ENCODE assay signal across 8 cellular contexts in the genomic region with DNA sequence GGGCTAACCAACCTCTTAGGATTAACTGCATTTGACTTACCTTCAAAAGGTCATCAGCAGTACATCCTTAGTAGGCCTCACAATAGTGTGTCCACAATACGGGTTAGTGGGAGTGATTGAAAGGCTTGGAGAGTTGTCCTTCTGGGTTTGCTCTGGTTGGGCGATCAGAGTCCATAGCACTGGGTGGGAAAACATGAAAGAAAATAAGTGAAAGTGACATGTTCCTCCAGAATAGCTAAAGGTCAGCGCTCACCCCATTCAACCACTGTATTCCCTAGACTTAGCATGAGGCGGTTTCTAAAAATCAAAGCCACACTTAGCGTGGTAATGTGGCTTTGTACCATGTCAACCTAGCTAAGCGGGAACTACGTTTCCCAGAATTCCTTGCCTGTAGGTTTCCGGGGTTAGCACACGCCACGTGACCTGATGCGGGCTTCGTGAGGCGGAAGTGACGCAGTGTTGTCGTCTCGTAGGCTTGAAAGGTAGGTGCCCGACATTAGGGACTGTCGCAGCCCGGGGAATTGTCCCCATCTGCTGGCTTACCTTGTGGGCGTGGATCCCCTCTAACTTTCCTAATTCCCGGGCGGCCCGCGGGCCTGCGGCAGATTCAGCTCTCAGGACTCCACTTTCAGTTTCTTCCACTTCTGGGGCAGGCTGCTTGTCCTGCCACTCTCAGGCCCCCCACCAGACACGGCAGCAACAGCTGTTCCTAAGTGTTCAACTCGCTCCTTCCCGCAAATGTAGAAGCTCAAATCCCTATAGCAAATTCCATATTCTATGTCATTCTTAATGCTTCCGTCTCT. TPM values are rescaled to one million over a fixed set of nuclear protein-coding genes. Genes with fewer than 3 reads are reported as not detected.
A peak's percentile ranks its signal among the peaks of the same experiment; 100 is the strongest.
DNase-seq lines count a peak whose midpoint lies in the region; ATAC-seq, FAIRE-seq and TF ChIP-seq lines count a peak whose summit lies in the region.

No MANE protein-coding gene starts in this region.

- peak overlapping the region; percentile 92 for H3K9ac ChIP-seq in astrocyte (ENCODE audit: low read length)
- peak overlapping the region; percentile 70 for H3K9ac ChIP-seq in rectal smooth muscle tissue (ENCODE audit: low read length)

- in situ Hi-C loops in GM13977 (cut with MboI; ENCODE audit: low pct_unique_long_range_greater_than_20kb, low sequenced_read_pairs, unreplicated experiment) = no loop called here

- H3K27me3 Mint-ChIP-seq in T-helper 17 cell (peaks cover 17% of the 10 kb centered on the region), astrocyte (ENCODE audit: low read depth, unreplicated experiment) (peaks cover 10% of the 10 kb centered on the region)

- H3K27me3 ChIP-seq in astrocyte (ENCODE audit: insufficient read depth, low read length) = no peaks in the 10 kb centered on the region
- H3K27me3 ChIP-seq in rectal smooth muscle tissue (ENCODE audit: control insufficient read depth, insufficient read depth, low read length) = no peaks in the 10 kb centered on the region

- H2AFZ ChIP-seq in astrocyte (ENCODE audit: low read depth, low read length) = peak overlapping the region; percentile 94

- H3K9me3 Mint-ChIP-seq in astrocyte (ENCODE audit: unreplicated experiment) = peaks cover 3% of the 10 kb centered on the region

- H3K79me2 ChIP-seq in astrocyte (ENCODE audit: insufficient read depth, low read length) = no peaks in the 10 kb centered on the region

- H3K4me3 ChIP-seq in astrocyte (ENCODE audit: insufficient read depth, low read depth, low read length) (peak overlapping the region; percentile 92), rectal smooth muscle tissue (ENCODE audit: low read length) (peak overlapping the region; percentile 84)

- H3K27ac Mint-ChIP-seq in T-helper 17 cell (peak overlapping the region; percentile 98), astrocyte (ENCODE audit: unreplicated experiment) (peak overlapping the region; percentile 95)

- no peaks in the 10 kb centered on the region for H4K20me1 ChIP-seq in astrocyte (ENCODE audit: insufficient read depth, low read length)

- H3K9me3 ChIP-seq in T-helper 17 cell (ENCODE audit: control insufficient read depth, low read length, poor library complexity, severe bottlenecking) = no peaks in the 10 kb centered on the region
- H3K9me3 ChIP-seq in astrocyte (ENCODE audit: insufficient read depth, low read depth, low read length) = no peaks in the 10 kb centered on the region

- no peaks in the 10 kb centered on the region for H3K4me1 ChIP-seq in astrocyte (ENCODE audit: insufficient read depth, low read length)
- peaks cover 7% of the 10 kb centered on the region for H3K4me1 ChIP-seq in rectal smooth muscle tissue (ENCODE audit: control insufficient read depth, insufficient read depth, low read length)

- DNase-seq in GM13977 (ENCODE audit: low spot score) (peak; percentile 79), NCI-H146 (lab: John Stamatoyannopoulos, UW) (peak; percentile 92), T-helper 17 cell (peak; percentile 68 to 76 (median 72)), astrocyte (ENCODE audit: low read depth) (peak; percentile 80), hepatic stellate cell (ENCODE audit: low spot score) (peak; percentile 87), cortex of kidney (lab: John Stamatoyannopoulos, UW) (no peak)

- TF ChIP-seq CTCF in GM13977 (IDR thresholded peaks at IDR 0.05; ENCODE audit: extremely low read depth, insufficient read depth, missing control alignments) (peak; percentile 29), astrocyte (IDR thresholded peaks at IDR 0.05; ENCODE audit: insufficient read depth, low read depth, low read length) (no peak)

- no peaks in the 10 kb centered on the region for H3K36me3 Mint-ChIP-seq in T-helper 17 cell (ENCODE audit: low read depth)
- no peaks in the 10 kb centered on the region for H3K36me3 Mint-ChIP-seq in astrocyte (ENCODE audit: low read depth, unreplicated experiment)

- peak; percentile 97 for ATAC-seq in HG02870 (IDR thresholded peaks at IDR 0.05; ENCODE audit: unreplicated experiment)
- ATAC-seq in T-helper 17 cell = peak; percentile 99

- no peaks in the 10 kb centered on the region for H3K36me3 ChIP-seq in astrocyte (ENCODE audit: insufficient read depth, low read length)
- no peaks in the 10 kb centered on the region for H3K36me3 ChIP-seq in rectal smooth muscle tissue (ENCODE audit: control insufficient read depth, insufficient read depth, low read length)

- FAIRE-seq in astrocyte (lab: Jason Lieb, UNC) = peak; percentile 91

- peak overlapping the region; percentile 92 for H3K4me3 Mint-ChIP-seq in T-helper 17 cell
- peak overlapping the region; percentile 95 for H3K4me3 Mint-ChIP-seq in astrocyte (ENCODE audit: unreplicated experiment)

- H3K4me1 Mint-ChIP-seq in T-helper 17 cell = peaks cover 8% of the 10 kb centered on the region
- H3K4me1 Mint-ChIP-seq in astrocyte (ENCODE audit: low read depth, unreplicated experiment) = peaks cover 6% of the 10 kb centered on the region

- peak overlapping the region; percentile 96 for H3K4me2 ChIP-seq in astrocyte (ENCODE audit: low read length)

- H3K27ac ChIP-seq in astrocyte (ENCODE audit: low read depth, low read length) (peak overlapping the region; percentile 87), rectal smooth muscle tissue (ENCODE audit: low read depth, low read length) (peak overlapping the region; percentile 95)

RNA-seq across cellular contexts. Expression of gene SCP2D1, which starts 19.8 kb away (rescaled TPM):
- total RNA-seq in T-helper 17 cell (not detected), astrocyte (not detected in 2 replicates)
